Comparison of ENCODE assay signal across 17 cellular contexts in the genomic region with DNA sequence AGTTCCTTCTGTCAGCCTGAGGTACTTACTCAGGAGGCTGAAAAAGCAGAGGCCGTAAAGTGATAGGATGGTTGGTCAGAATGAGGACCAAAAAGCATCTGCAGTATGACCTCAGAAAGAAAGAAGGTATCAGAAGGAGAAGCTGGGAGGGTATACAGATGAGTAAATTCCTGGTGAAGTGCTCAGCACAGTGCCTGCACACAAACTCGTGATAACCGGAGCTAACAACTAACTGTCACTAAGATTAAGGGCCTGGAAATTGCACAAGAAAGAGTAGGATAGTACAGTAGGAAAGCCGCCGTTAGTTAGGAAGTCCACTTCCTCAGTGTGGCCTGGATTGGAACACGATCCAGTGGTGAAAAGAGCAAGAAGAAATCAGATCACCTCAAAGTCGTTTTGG.
"Had no signal": no experiment of that assay in that cellular context is flagged by ENCODE, and none has a peak within 500 bp of the region (broad histone marks: within the 10 kb centered on the region; RNA-seq: fewer than 3 reads in every experiment).

No MANE protein-coding gene starts in this region.

- H3K9me3 ChIP-seq: esophagus squamous epithelium, heart left ventricle, tibial nerve, uterus had no signal

- ATAC-seq: activated T-cell treated with anti-CD3 and anti-CD28 coated beads, Interleukin-2, amount 50 U/mL, for 4 hours; heart left ventricle had no signal

- DNase-seq: activated CD4-positive, alpha-beta T cell treated with anti-CD3 and anti-CD28 coated beads for 1 hour; activated CD4-positive, alpha-beta T cell treated with anti-CD3 and anti-CD28 coated beads, Interleukin-2, amount 50 U/mL, for 4 hours; activated effector memory CD4-positive, alpha-beta T cell treated with Interleukin-2 at 50 U/mL for 16 hours; activated T-cell treated with anti-CD3 and anti-CD28 coated beads, Interleukin-2, amount 50 U/mL, for 4 hours; amygdala; central memory CD4-positive, alpha-beta T cell; effector CD8-positive, alpha-beta T cell; esophagus squamous epithelium; heart left ventricle; naive B cell; stimulated activated CD4-positive, alpha-beta T cell treated with anti-CD3 and anti-CD28 coated beads, Interleukin-4, amount 100 ng/mL, for 24 hours; stimulated activated naive CD4-positive, alpha-beta T cell treated with Interleukin-2 at 50 U/mL for 16 hours; substantia nigra; uterus had no signal

- H3K4me1 ChIP-seq: parathyroid adenoma had no signal

- H3K4me3 ChIP-seq: esophagus squamous epithelium, heart left ventricle, tibial nerve, uterus had no signal

- H3K36me3 ChIP-seq: uterus had no signal

- H3K27me3 ChIP-seq: esophagus squamous epithelium, heart left ventricle, tibial nerve, uterus had no signal

- H3K27ac ChIP-seq: esophagus squamous epithelium, parathyroid adenoma, tibial nerve, uterus, VCaP had no signal
